In the genomic region with DNA sequence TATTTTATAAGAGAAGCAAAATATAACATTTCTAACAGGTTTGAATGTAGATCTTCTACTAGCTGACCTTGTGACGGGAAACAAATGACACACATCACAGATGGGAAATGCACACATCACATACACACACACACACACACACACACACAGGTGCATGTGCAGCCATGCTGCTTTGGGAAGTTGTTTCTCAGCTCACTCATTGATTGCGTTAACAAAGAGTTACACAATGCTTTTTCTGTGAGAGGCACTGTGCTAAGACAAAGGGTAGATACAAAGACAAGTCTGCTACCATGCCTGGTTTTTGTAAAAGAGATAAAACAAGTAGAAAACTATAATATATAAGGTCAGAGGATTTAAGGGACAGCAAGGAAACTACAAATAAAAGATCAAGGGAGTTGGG, we compare ENCODE assay signal across 33 cellular contexts. TPM values are rescaled to one million over a fixed set of nuclear protein-coding genes. Genes with fewer than 3 reads are reported as not detected.
"Had no signal": no experiment of that assay in that cellular context is flagged by ENCODE, and none has a peak within 500 bp of the region (broad histone marks: within the 10 kb centered on the region; RNA-seq: fewer than 3 reads in every experiment).

No MANE protein-coding gene starts in this region.

- H3K27me3 ChIP-seq: colonic mucosa, esophagus squamous epithelium, neural progenitor cell, right atrium auricular region, stomach, thyroid gland, vagina had no signal

- H3K4me3 ChIP-seq: colonic mucosa, esophagus squamous epithelium, neural progenitor cell, right atrium auricular region, smooth muscle cell, stomach, thyroid gland, vagina had no signal

- H3K4me1 ChIP-seq: colonic mucosa, esophagus squamous epithelium, parathyroid adenoma, right atrium auricular region, thyroid gland, vagina had no signal

- FAIRE-seq: endothelial cell of umbilical vein, keratinocyte had no signal

- H3K9me3 Mint-ChIP-seq: dendritic cell treated with granulocyte-macrophage colony-stimulating factor and Interleukin-4, amounts not matched to agents 40 ng/mL and 50 ng/mL, for 4 days; nephron; neural progenitor cell; stimulated activated effector memory CD8-positive, alpha-beta T cell treated with anti-CD3 and anti-CD28 coated beads, Interleukin-12 subunit alpha, Interleukin-12 subunit beta, amount 100 ng/mL, for 72 hours had no signal

- H3K9ac ChIP-seq: neural progenitor cell, parathyroid adenoma had no signal

- H3K36me3 Mint-ChIP-seq: naive thymus-derived CD4-positive, alpha-beta T cell; neural progenitor cell; stimulated activated effector memory CD8-positive, alpha-beta T cell treated with anti-CD3 and anti-CD28 coated beads, Interleukin-12 subunit alpha, Interleukin-12 subunit beta, amount 100 ng/mL, for 72 hours had no signal

- H2AFZ ChIP-seq: neural progenitor cell, parathyroid adenoma had no signal

- DNase-seq: colonic mucosa; effector memory CD4-positive, alpha-beta T cell; erythroblast; esophagus squamous epithelium; foreskin melanocyte; head of caudate nucleus; mesendoderm; midbrain; naive thymus-derived CD4-positive, alpha-beta T cell; stimulated activated CD4-positive, alpha-beta T cell treated with anti-CD3 and anti-CD28 coated beads, Interleukin-2, amount 100 ng/mL, for 24 hours; stimulated activated CD4-positive, alpha-beta T cell treated with anti-CD3 and anti-CD28 coated beads, Interleukin-4, amount 100 ng/mL, for 24 hours; stimulated activated naive CD4-positive, alpha-beta T cell treated with Interleukin-2 at 50 U/mL for 16 hours; stomach; thyroid gland; trophoblast cell had no signal

- ATAC-seq: left lobe of liver; naive thymus-derived CD4-positive, alpha-beta T cell; sciatic nerve; stimulated activated effector memory CD8-positive, alpha-beta T cell treated with anti-CD3 and anti-CD28 coated beads, Interleukin-12 subunit alpha, Interleukin-12 subunit beta, amount 100 ng/mL, for 72 hours had no signal

- H3K4me2 ChIP-seq: neural progenitor cell, smooth muscle cell had no signal

- H3K27ac Mint-ChIP-seq: dendritic cell treated with granulocyte-macrophage colony-stimulating factor and Interleukin-4, amounts not matched to agents 40 ng/mL and 50 ng/mL, for 4 days; naive thymus-derived CD4-positive, alpha-beta T cell; neural progenitor cell; progenitor cell of endocrine pancreas; stimulated activated effector memory CD8-positive, alpha-beta T cell treated with anti-CD3 and anti-CD28 coated beads, Interleukin-12 subunit alpha, Interleukin-12 subunit beta, amount 100 ng/mL, for 72 hours had no signal

- H3K27me3 Mint-ChIP-seq: dendritic cell treated with granulocyte-macrophage colony-stimulating factor and Interleukin-4, amounts not matched to agents 40 ng/mL and 50 ng/mL, for 4 days; progenitor cell of endocrine pancreas had no signal

- H3K4me3 Mint-ChIP-seq: dendritic cell treated with granulocyte-macrophage colony-stimulating factor and Interleukin-4, amounts not matched to agents 40 ng/mL and 50 ng/mL, for 4 days; naive thymus-derived CD4-positive, alpha-beta T cell; nephron; neural progenitor cell; stimulated activated effector memory CD8-positive, alpha-beta T cell treated with anti-CD3 and anti-CD28 coated beads, Interleukin-12 subunit alpha, Interleukin-12 subunit beta, amount 100 ng/mL, for 72 hours had no signal

- H3K79me2 ChIP-seq: parathyroid adenoma had no signal

- H3K9me3 ChIP-seq: colonic mucosa, esophagus squamous epithelium, right atrium auricular region, stomach, thyroid gland, vagina had no signal

- H3K27ac ChIP-seq: colonic mucosa, esophagus squamous epithelium, neural progenitor cell, parathyroid adenoma, right atrium auricular region, stomach, thyroid gland, vagina had no signal

- H3K4me1 Mint-ChIP-seq: naive thymus-derived CD4-positive, alpha-beta T cell; nephron; neural progenitor cell; stimulated activated effector memory CD8-positive, alpha-beta T cell treated with anti-CD3 and anti-CD28 coated beads, Interleukin-12 subunit alpha, Interleukin-12 subunit beta, amount 100 ng/mL, for 72 hours had no signal

- H3K36me3 ChIP-seq: colonic mucosa, esophagus squamous epithelium, neural progenitor cell, right atrium auricular region, stomach, thyroid gland, vagina had no signal

RNA-seq across cellular contexts. Expression of a gene that starts 1.3 kb away (rescaled TPM):
- total RNA-seq: endothelial cell of umbilical vein; esophagus squamous epithelium; glomerular endothelial cell; lower leg skin; lung microvascular endothelial cell; naive thymus-derived CD4-positive, alpha-beta T cell; osteoblast; progenitor cell of endocrine pancreas; right atrium auricular region; smooth muscle cell; subcutaneous adipose tissue; thyroid gland; vagina had no signal
- polyA plus RNA-seq: endothelial cell of umbilical vein; keratinocyte; naive thymus-derived CD4-positive, alpha-beta T cell; smooth muscle cell had no signal
